ENCODE assay signal across 1 cellular context in the genomic region with DNA sequence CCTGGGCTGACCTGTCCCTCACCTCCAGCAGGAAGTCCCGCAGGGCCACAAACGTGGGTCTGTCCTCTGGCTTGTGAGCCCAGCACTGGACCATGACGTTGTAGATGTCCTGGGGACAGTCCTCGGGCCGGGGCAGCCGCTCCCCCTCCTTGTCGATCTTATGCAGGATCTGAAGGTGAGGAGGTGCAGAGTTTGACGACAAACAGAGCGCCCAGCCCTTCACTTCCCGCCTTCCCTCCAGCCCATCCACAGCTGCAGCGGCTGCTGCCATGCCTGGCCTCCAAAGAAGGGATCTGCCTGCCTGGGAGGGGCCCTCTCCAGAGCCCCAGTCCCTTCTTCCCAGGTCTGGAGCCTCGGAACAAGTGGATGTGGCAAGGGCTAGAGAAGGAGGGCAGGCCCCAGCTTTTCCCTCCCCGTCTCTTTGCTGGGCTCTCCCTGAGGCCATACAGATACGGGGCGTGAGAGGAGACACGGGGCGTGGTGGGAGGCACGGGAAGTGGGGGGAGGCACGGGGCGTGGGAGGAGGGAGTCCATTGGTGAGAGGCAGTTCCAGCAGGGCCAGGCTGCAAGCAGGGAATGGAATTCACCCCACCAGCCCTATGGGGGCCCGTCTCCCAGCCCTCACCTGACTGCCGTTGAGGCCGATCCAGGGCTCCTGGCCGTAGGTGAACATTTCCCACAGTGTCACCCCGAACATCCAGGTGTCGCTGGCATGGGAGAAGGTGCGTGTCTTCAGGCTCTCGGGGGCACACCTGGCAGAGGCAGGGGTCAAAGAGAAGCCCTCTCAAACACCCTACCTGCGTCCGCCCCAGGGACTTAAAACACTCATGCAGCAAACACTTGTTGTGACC.
TF ChIP-seq lines count a peak whose summit lies in the region.

No MANE protein-coding gene starts in this region.

TF ChIP-seq in HEK293, 187 proteins besides CTCF, POLR2A, EP300 and RAD21:
- TF ChIP-seq KLF1 (tag by site-specific recombination; IDR thresholded peaks at IDR 0.05): peak; percentile 72
- TF ChIP-seq, protein P1, sequence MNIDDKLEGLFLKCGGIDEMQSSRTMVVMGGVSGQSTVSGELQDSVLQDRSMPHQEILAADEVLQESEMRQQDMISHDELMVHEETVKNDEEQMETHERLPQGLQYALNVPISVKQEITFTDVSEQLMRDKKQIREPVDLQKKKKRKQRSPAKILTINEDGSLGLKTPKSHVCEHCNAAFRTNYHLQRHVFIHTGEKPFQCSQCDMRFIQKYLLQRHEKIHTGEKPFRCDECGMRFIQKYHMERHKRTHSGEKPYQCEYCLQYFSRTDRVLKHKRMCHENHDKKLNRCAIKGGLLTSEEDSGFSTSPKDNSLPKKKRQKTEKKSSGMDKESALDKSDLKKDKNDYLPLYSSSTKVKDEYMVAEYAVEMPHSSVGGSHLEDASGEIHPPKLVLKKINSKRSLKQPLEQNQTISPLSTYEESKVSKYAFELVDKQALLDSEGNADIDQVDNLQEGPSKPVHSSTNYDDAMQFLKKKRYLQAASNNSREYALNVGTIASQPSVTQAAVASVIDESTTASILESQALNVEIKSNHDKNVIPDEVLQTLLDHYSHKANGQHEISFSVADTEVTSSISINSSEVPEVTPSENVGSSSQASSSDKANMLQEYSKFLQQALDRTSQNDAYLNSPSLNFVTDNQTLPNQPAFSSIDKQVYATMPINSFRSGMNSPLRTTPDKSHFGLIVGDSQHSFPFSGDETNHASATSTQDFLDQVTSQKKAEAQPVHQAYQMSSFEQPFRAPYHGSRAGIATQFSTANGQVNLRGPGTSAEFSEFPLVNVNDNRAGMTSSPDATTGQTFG (tag by site-specific recombination; IDR thresholded peaks at IDR 0.05; ENCODE audit: borderline replicate concordance): no peak
- 0 out of 2 replicates have a peak, but pooled peaks have one; percentile 20 for TF ChIP-seq EGR2 (tag by site-specific recombination; IDR thresholded peaks at IDR 0.05; ENCODE audit: low read depth)
- TF ChIP-seq ZNF449 (tag by site-specific recombination; IDR thresholded peaks at IDR 0.05): no peak
- TF ChIP-seq, protein P2, sequence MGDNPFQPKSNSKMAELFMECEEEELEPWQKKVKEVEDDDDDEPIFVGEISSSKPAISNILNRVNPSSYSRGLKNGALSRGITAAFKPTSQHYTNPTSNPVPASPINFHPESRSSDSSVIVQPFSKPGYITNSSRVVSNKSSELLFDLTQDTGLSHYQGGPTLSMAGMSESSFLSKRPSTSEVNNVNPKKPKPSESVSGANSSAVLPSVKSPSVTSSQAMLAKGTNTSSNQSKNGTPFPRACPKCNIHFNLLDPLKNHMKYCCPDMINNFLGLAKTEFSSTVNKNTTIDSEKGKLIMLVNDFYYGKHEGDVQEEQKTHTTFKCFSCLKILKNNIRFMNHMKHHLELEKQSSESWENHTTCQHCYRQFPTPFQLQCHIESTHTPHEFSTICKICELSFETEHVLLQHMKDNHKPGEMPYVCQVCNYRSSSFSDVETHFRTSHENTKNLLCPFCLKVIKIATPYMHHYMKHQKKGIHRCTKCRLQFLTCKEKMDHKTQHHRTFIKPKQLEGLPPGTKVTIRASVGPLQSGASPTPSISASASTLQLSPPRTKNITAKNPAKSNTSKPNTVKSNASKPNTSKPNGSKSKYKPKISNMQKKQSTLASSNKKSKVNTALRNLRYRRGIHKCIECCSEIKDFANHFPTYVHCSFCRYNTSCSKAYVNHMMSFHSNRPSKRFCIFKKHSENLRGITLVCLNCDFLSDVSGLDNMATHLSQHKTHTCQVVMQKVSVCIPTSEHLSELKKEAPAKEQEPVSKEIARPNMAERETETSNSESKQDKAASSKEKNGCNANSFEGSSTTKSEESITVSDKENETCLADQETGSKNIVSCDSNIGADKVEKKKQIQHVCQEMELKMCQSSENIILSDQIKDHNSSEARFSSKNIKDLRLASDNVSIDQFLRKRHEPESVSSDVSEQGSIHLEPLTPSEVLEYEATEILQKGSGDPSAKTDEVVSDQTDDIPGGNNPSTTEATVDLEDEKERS (tag by site-specific recombination; IDR thresholded peaks at IDR 0.05): no peak
- TF ChIP-seq, protein P3, sequence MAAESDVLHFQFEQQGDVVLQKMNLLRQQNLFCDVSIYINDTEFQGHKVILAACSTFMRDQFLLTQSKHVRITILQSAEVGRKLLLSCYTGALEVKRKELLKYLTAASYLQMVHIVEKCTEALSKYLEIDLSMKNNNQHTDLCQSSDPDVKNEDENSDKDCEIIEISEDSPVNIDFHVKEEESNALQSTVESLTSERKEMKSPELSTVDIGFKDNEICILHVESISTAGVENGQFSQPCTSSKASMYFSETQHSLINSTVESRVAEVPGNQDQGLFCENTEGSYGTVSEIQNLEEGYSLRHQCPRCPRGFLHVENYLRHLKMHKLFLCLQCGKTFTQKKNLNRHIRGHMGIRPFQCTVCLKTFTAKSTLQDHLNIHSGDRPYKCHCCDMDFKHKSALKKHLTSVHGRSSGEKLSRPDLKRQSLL (tag by site-specific recombination; IDR thresholded peaks at IDR 0.05): no peak
- no peak for TF ChIP-seq WT1 (tag by site-specific recombination; IDR thresholded peaks at IDR 0.05)
- TF ChIP-seq, protein P4, sequence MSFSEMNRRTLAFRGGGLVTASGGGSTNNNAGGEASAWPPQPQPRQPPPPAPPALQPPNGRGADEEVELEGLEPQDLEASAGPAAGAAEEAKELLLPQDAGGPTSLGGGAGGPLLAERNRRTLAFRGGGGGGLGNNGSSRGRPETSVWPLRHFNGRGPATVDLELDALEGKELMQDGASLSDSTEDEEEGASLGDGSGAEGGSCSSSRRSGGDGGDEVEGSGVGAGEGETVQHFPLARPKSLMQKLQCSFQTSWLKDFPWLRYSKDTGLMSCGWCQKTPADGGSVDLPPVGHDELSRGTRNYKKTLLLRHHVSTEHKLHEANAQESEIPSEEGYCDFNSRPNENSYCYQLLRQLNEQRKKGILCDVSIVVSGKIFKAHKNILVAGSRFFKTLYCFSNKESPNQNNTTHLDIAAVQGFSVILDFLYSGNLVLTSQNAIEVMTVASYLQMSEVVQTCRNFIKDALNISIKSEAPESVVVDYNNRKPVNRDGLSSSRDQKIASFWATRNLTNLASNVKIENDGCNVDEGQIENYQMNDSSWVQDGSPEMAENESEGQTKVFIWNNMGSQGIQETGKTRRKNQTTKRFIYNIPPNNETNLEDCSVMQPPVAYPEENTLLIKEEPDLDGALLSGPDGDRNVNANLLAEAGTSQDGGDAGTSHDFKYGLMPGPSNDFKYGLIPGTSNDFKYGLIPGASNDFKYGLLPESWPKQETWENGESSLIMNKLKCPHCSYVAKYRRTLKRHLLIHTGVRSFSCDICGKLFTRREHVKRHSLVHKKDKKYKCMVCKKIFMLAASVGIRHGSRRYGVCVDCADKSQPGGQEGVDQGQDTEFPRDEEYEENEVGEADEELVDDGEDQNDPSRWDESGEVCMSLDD (tag by site-specific recombination; IDR thresholded peaks at IDR 0.05): no peak
TF ChIP-seq in HEK293: peak in this region for 2.
